In genomic region chr13:78772933-78773332, GRCh38 we compare ENCODE assay signal across 24 cellular contexts.
DNase-seq lines count a peak whose midpoint lies in the region; ATAC-seq and TF ChIP-seq lines count a peak whose summit lies in the region.
"Had no signal": no experiment of that assay in that cellular context is flagged by ENCODE, and none has a peak within 500 bp of the region (broad histone marks: within the 10 kb centered on the region; RNA-seq: fewer than 3 reads in every experiment).

No MANE protein-coding gene starts in this region.

- POLR2A ChIA-PET in HEK293 (lab: Yijun Ruan, JAX): no interaction called here
- POLR2A ChIA-PET in HEK293T (lab: Yijun Ruan, JAX): interaction anchor here (0.6 kb wide), 1 partner anchor 257 kb away, joined by 3 read pairs; no protein-coding TSS in a partner anchor

- H3K4me3 ChIP-seq in HEK293 (ENCODE audit: low read depth, low read length): no peak overlapping the region
- H3K4me3 ChIP-seq: BLaER1, GM12878 had no signal

- H3K9me3 Mint-ChIP-seq in activated naive CD8-positive, alpha-beta T cell treated with anti-CD3 and anti-CD28 coated beads, Interleukin-2, amount 50 U/mL, for 24 hours: no peaks in the 10 kb centered on the region
- H3K9me3 Mint-ChIP-seq: CD14-positive monocyte; CD4-positive, CD25-positive, alpha-beta regulatory T cell; CD8-positive, alpha-beta memory T cell had no signal

- H3K4me3 Mint-ChIP-seq in activated naive CD8-positive, alpha-beta T cell treated with anti-CD3 and anti-CD28 coated beads, Interleukin-2, amount 50 U/mL, for 24 hours: no peak overlapping the region
- H3K4me3 Mint-ChIP-seq: CD14-positive monocyte; CD4-positive, alpha-beta memory T cell; CD4-positive, CD25-positive, alpha-beta regulatory T cell; CD8-positive, alpha-beta memory T cell had no signal

- DNase-seq in NCI-H2171 treated with DMSO at 0.1 percent for 48 hours (lab: John Stamatoyannopoulos, UW) (peak; percentile 13), NCI-H2171 (lab: John Stamatoyannopoulos, UW) (no peak), HEK293T (ENCODE audit: extremely low spot score) (no peak)
- DNase-seq in activated naive CD8-positive, alpha-beta T cell treated with anti-CD3 and anti-CD28 coated beads, Interleukin-2, amount 50 U/mL, for 24 hours: no peak
- DNase-seq: 8988T; ACHN; BE2C; C1 segment of cervical spinal cord; CD4-positive, alpha-beta memory T cell; CD4-positive, CD25-positive, alpha-beta regulatory T cell; CD8-positive, alpha-beta memory T cell; COR-L47; DMS 273 treated with DMSO at 0.1 percent for 48 hours; DMS153; DMS53; DMS79; DND-41; EL; GDM1 had no signal

- no peak for TF ChIP-seq CTCF in HEK293 (tag by site-specific recombination; IDR thresholded peaks at IDR 0.05)

- H3K27me3 Mint-ChIP-seq in activated naive CD8-positive, alpha-beta T cell treated with anti-CD3 and anti-CD28 coated beads, Interleukin-2, amount 50 U/mL, for 24 hours: peaks cover 5% of the 10 kb centered on the region

- no peaks in the 10 kb centered on the region for H3K4me1 Mint-ChIP-seq in activated naive CD8-positive, alpha-beta T cell treated with anti-CD3 and anti-CD28 coated beads, Interleukin-2, amount 50 U/mL, for 24 hours
- H3K4me1 Mint-ChIP-seq: CD4-positive, alpha-beta memory T cell; CD4-positive, CD25-positive, alpha-beta regulatory T cell; CD8-positive, alpha-beta memory T cell had no signal

- no peaks in the 10 kb centered on the region for H3K9me3 ChIP-seq in HEK293 (ENCODE audit: control insufficient read depth, insufficient read depth, low read depth, low read length)
- H3K9me3 ChIP-seq: BE2C, BLaER1 had no signal

- H3K27ac Mint-ChIP-seq in activated naive CD8-positive, alpha-beta T cell treated with anti-CD3 and anti-CD28 coated beads, Interleukin-2, amount 50 U/mL, for 24 hours: no peak overlapping the region
- H3K27ac Mint-ChIP-seq: CD14-positive monocyte; CD4-positive, alpha-beta memory T cell; CD4-positive, CD25-positive, alpha-beta regulatory T cell; CD8-positive, alpha-beta memory T cell had no signal

- H3K27ac ChIP-seq in HEK293 (ENCODE audit: extremely low read depth, low read depth, low read length): no peak overlapping the region
- H3K27ac ChIP-seq: BLaER1 had no signal

- no peaks in the 10 kb centered on the region for H3K4me1 ChIP-seq in HEK293 (ENCODE audit: control insufficient read depth, insufficient read depth, low read length)
- H3K4me1 ChIP-seq: BE2C, BLaER1 had no signal

- CTCF ChIA-PET in HEK293 (lab: Yijun Ruan, JAX): no interaction called here
- CTCF ChIA-PET in HEK293T (lab: Yijun Ruan, JAX): interaction anchor here (0.7 kb wide), 1 partner anchor 119 kb away, joined by 4 read pairs; no protein-coding TSS in a partner anchor

- no peaks in the 10 kb centered on the region for H3K36me3 Mint-ChIP-seq in activated naive CD8-positive, alpha-beta T cell treated with anti-CD3 and anti-CD28 coated beads, Interleukin-2, amount 50 U/mL, for 24 hours (ENCODE audit: low read depth)
- H3K36me3 Mint-ChIP-seq: CD14-positive monocyte; CD4-positive, alpha-beta memory T cell; CD4-positive, CD25-positive, alpha-beta regulatory T cell; CD8-positive, alpha-beta memory T cell had no signal

- ATAC-seq in activated naive CD8-positive, alpha-beta T cell treated with anti-CD3 and anti-CD28 coated beads, Interleukin-2, amount 50 U/mL, for 24 hours: no peak
- ATAC-seq in GM19455 (IDR thresholded peaks at IDR 0.05; ENCODE audit: unreplicated experiment): no peak
- ATAC-seq: GM12878 had no signal

- no peaks in the 10 kb centered on the region for H3K36me3 ChIP-seq in HEK293 (ENCODE audit: control insufficient read depth in 2 of 2, insufficient read depth in 1 of 2, low read length in 2 of 2)
- H3K36me3 ChIP-seq: BE2C, BLaER1 had no signal

TF ChIP-seq in HEK293, 187 proteins besides CTCF, POLR2A, EP300 and RAD21:
- TF ChIP-seq KLF17 (tag by site-specific recombination; IDR thresholded peaks at IDR 0.05) (no peak), ZNF274 (IDR thresholded peaks at IDR 0.05; ENCODE audit: low read length) (no peak), ZNF274 (tag by site-specific recombination; IDR thresholded peaks at IDR 0.05; ENCODE audit: borderline replicate concordance) (no peak), TCF7L2 (IDR thresholded peaks at IDR 0.05; ENCODE audit: borderline replicate concordance, low read depth, low read length) (0 out of 2 replicates have a peak, but pooled peaks have one; percentile 34), ZNF473 (tag by site-specific recombination; IDR thresholded peaks at IDR 0.05) (no peak), ZBTB17 (tag by site-specific recombination; IDR thresholded peaks at IDR 0.05) (no peak), KLF16 (tag by site-specific recombination; IDR thresholded peaks at IDR 0.05) (no peak), ZSCAN30 (tag by site-specific recombination; IDR thresholded peaks at IDR 0.05) (no peak)

TF ChIP-seq in HEK293T, 16 proteins besides CTCF, POLR2A, EP300 and RAD21:
- no peak for TF ChIP-seq SUZ12 (IDR thresholded peaks at IDR 0.05)
- TF ChIP-seq PKNOX1 (IDR thresholded peaks at IDR 0.05): peak; percentile 91
